In genomic region chr1:81607086-81607485, GRCh38 we compare ENCODE assay signal across 29 cellular contexts.
"Had no signal": no experiment of that assay in that cellular context is flagged by ENCODE, and none has a peak within 500 bp of the region (broad histone marks: within the 10 kb centered on the region; RNA-seq: fewer than 3 reads in every experiment).

No MANE protein-coding gene starts in this region.

- ATAC-seq: activated CD4-positive, CD25-positive, alpha-beta regulatory T cell treated with anti-CD3 and anti-CD28 coated beads, Interleukin-2, amount 50 U/mL, for 24 hours; activated CD8-positive, alpha-beta memory T cell treated with anti-CD3 and anti-CD28 coated beads, Interleukin-2, amount 10 ng/mL, durations not matched to agents 7 days and 5 days; activated CD8-positive, alpha-beta T cell treated with anti-CD3 and anti-CD28 coated beads for 36 hours; activated naive CD8-positive, alpha-beta T cell treated with anti-CD3 and anti-CD28 coated beads, Interleukin-2, amount 50 U/mL, for 24 hours; body of pancreas; effector memory CD8-positive, alpha-beta T cell; gastroesophageal sphincter; heart right ventricle; T-helper 17 cell had no signal

- DNase-seq: activated B cell treated with CpG ODN at 0.5 μM for 24 hours; activated CD4-positive, alpha-beta T cell treated with anti-CD3 and anti-CD28 coated beads for 48 hours; activated CD4-positive, alpha-beta T cell treated with anti-CD3 and anti-CD28 coated beads, Interleukin-2, amount 50 U/mL, for 1 hour; activated CD4-positive, alpha-beta T cell treated with anti-CD3 and anti-CD28 coated beads, Interleukin-2, amount 50 U/mL, for 48 hours; activated CD8-positive, alpha-beta memory T cell treated with anti-CD3 and anti-CD28 coated beads, Interleukin-2, amount 10 ng/mL, durations not matched to agents 7 days and 5 days; activated CD8-positive, alpha-beta memory T cell treated with anti-CD3 and anti-CD28 coated beads, Interleukin-2, amount 50 U/mL, for 4 hours; activated CD8-positive, alpha-beta T cell treated with anti-CD3 and anti-CD28 coated beads for 36 hours; activated effector memory CD4-positive, alpha-beta T cell treated with anti-CD3 and anti-CD28 coated beads, Interleukin-2, amount 50 U/mL, for 16 hours; activated naive CD4-positive, alpha-beta T cell treated with anti-CD3 and anti-CD28 coated beads for 36 hours; activated naive CD8-positive, alpha-beta T cell treated with anti-CD3 and anti-CD28 coated beads for 36 hours; activated naive CD8-positive, alpha-beta T cell treated with anti-CD3 and anti-CD28 coated beads, Interleukin-2, amount 50 U/mL, for 24 hours; activated T-cell treated with anti-CD3 and anti-CD28 coated beads, Interleukin-2, amount 50 U/mL, for 1 hour; activated T-cell treated with anti-CD3 and anti-CD28 coated beads, Interleukin-2, amount 50 U/mL, for 48 hours; adrenal gland; amygdala; aorta; body of pancreas; caudate nucleus; cortex of kidney; dermis blood vessel endothelial cell; effector CD4-positive, alpha-beta T cell; effector memory CD8-positive, alpha-beta T cell; esophagus squamous epithelium; heart right ventricle; T-helper 17 cell; T1000; WERI-Rb-1 had no signal
